18 cellular contexts compared by ENCODE assay signal in genomic region chr22:43399980-43400358, GRCh38. TPM values are rescaled to one million over a fixed set of nuclear protein-coding genes. Genes with fewer than 3 reads are reported as not detected.
DNase-seq lines count a peak whose midpoint lies in the region; ATAC-seq, FAIRE-seq and TF ChIP-seq lines count a peak whose summit lies in the region.
"Had no signal": no experiment of that assay in that cellular context is flagged by ENCODE, and none has a peak within 500 bp of the region (broad histone marks: within the 10 kb centered on the region; RNA-seq: fewer than 3 reads in every experiment).

No MANE protein-coding gene starts in this region.

- H3K27me3 ChIP-seq in left ventricle myocardium inferior (ENCODE audit: low read depth) (peaks cover 57% of the 10 kb centered on the region), HepG2 (ENCODE audit: control insufficient read depth in 1 of 2, insufficient read depth in 2 of 2, low read length in 2 of 2) (peaks cover 0 to 3% of the 10 kb centered on the region in 2 experiments; a peak in 1 of 5 replicates), spleen (replicated peaks in 1 of 7) (peaks cover 0 to 61% (median 0%) of the 10 kb centered on the region in 7 donors)
- H3K27me3 ChIP-seq: BLaER1 treated with 17β-estradiol and CSF1 and Interleukin-3, amounts not matched to agents 10 nM and 100 nM had no signal

- TF ChIP-seq CTCF in left ventricle myocardium inferior (IDR thresholded peaks at IDR 0.05; ENCODE audit: borderline replicate concordance) (no peak), HepG2 (CRISPR knock-in tag; IDR thresholded peaks at IDR 0.05) (no peak), spleen (IDR thresholded peaks at IDR 0.05 in 8 of 11, conservative IDR thresholded peaks at IDR 0.05 in 3 of 11) (no peak)

- POLR2A ChIA-PET in HepG2 (lab: Yijun Ruan, JAX), result interaction anchor here (1.8 kb wide), 1 partner anchor 8 kb away, joined by 5 read pairs; no protein-coding TSS in a partner anchor

- H3K4me1 ChIP-seq in left ventricle myocardium inferior (peaks cover 7% of the 10 kb centered on the region), HepG2 (ENCODE audit: insufficient read depth, low read length) (peaks cover 88% of the 10 kb centered on the region), spleen (peaks cover 0 to 7% (median 0%) of the 10 kb centered on the region in 6 donors)

- no TSS peak for BruUV-seq in HepG2 (replicated peaks; lab: Mats Ljungman, UMichigan)

- CTCF ChIA-PET in HepG2 (lab: Yijun Ruan, JAX; ENCODE audit: low intra/inter-chr PET ratio, low total read pairs), result no interaction called here

- in situ Hi-C loops in HepG2 (cut with HindIII; ENCODE audit: extremely low pct_ligation_motif_present, low pct_unique_long_range_greater_than_20kb), result no loop called here

- 12% methylated on average over 3 of the region's 6 CpGs for WGBS in HepG2 (ENCODE audit: low lambda C conversion rate)
- WGBS in spleen, 5 donors, result 84 to 100% (median 90%) methylated on average over 2 to 6 of the region's 6 CpGs

- H3K9me3 ChIP-seq in left ventricle myocardium inferior (replicated peaks), result no peaks in the 10 kb centered on the region
- H3K9me3 ChIP-seq in HepG2 (ENCODE audit: low read length), result no peaks in the 10 kb centered on the region
- H3K9me3 ChIP-seq in spleen, result peaks cover 0 to 8% (median 0%) of the 10 kb centered on the region in 8 donors

- intact Hi-C loops in left ventricle myocardium superior (cut with micrococcal nuclease) (no loop called here), left ventricle myocardium inferior (cut with micrococcal nuclease) (no loop called here), HepG2 (cut with micrococcal nuclease; ENCODE audit: unreplicated experiment) (no loop called here), spleen (cut with DNase I; ENCODE audit: low total_unique reads) (loop anchor here (10.0 kb wide), 1 partner anchor 485 kb away; no protein-coding TSS in a partner anchor)

- DNase-seq in left ventricle myocardium superior (no peak), left ventricle myocardium inferior (no peak), HepG2 (ENCODE audit: low spot score) (no peak), spleen (peak; percentile 66), NCI-H1105 treated with DMSO at 0.1 percent for 48 hours (lab: John Stamatoyannopoulos, UW) (no peak), RCC 7860 (ENCODE audit: low spot score) (no peak)
- DNase-seq: ACHN; Calu3; CD4-positive, alpha-beta T cell; DMS 273 treated with DMSO at 0.1 percent for 48 hours; HCEC 1CT; HFFc6; IMR-90 had no signal

- H3K9ac ChIP-seq in HepG2 (ENCODE audit: insufficient read depth, low read depth, low read length), result no peak overlapping the region
- H3K9ac ChIP-seq: BLaER1 treated with 17β-estradiol and CSF1 and Interleukin-3, amounts not matched to agents 10 nM and 100 nM had no signal

- FAIRE-seq in HepG2 (lab: Jason Lieb, UNC) (no peak), RCC 7860 (lab: Jason Lieb, UNC) (no peak)
- FAIRE-seq: H1 had no signal

- ATAC-seq in left ventricle myocardium superior (peak; percentile 30), HepG2 (no peak), HG02840 (IDR thresholded peaks at IDR 0.05; ENCODE audit: low FRiP score, unreplicated experiment) (no peak)

- H3K27ac ChIP-seq in left ventricle myocardium inferior (replicated peaks) (no peak overlapping the region), HepG2 (ENCODE audit: extremely low read length, insufficient read depth, low read length) (no peak overlapping the region), spleen (no peak overlapping the region)
- H3K27ac ChIP-seq: BLaER1 treated with 17β-estradiol and CSF1 and Interleukin-3, amounts not matched to agents 10 nM and 100 nM had no signal

- TF ChIP-seq EP300 in HepG2 (IDR thresholded peaks at IDR 0.05; ENCODE audit: low read depth in 2 of 2, low read length in 2 of 2) (no peak), HepG2 (CRISPR knock-in tag; IDR thresholded peaks at IDR 0.05; ENCODE audit: borderline replicate concordance) (no peak)

- H4K20me1 ChIP-seq in HepG2 (ENCODE audit: insufficient read depth, low read length), result no peaks in the 10 kb centered on the region

- H3K36me3 ChIP-seq in left ventricle myocardium inferior (no peaks in the 10 kb centered on the region), HepG2 (replicated peaks in 1 of 2; ENCODE audit: control insufficient read depth in 1 of 2, insufficient read depth in 2 of 2, low read length in 2 of 2) (no peaks in the 10 kb centered on the region), spleen (no peaks in the 10 kb centered on the region)
- H3K36me3 ChIP-seq: BLaER1 treated with 17β-estradiol and CSF1 and Interleukin-3, amounts not matched to agents 10 nM and 100 nM had no signal

- no peak overlapping the region for H2AFZ ChIP-seq in HepG2 (ENCODE audit: low read length)

- no peaks in the 10 kb centered on the region for H3K79me2 ChIP-seq in HepG2 (ENCODE audit: insufficient read depth, low read length)

- TF ChIP-seq POLR2A in HepG2 (IDR thresholded peaks at IDR 0.05; ENCODE audit: insufficient read depth in 1 of 2, low read depth in 2 of 2, low read length in 2 of 2) (no peak), spleen (IDR thresholded peaks at IDR 0.05) (no peak)

- no peak overlapping the region for H3K4me2 ChIP-seq in HepG2 (ENCODE audit: low read depth, low read length)
- H3K4me2 ChIP-seq: BLaER1 treated with 17β-estradiol and CSF1 and Interleukin-3, amounts not matched to agents 10 nM and 100 nM had no signal

- TF ChIP-seq RAD21 in HepG2 (CRISPR knock-in tag; IDR thresholded peaks at IDR 0.05), result no peak

- H3K4me3 ChIP-seq in left ventricle myocardium inferior, result no peak overlapping the region
- no peak overlapping the region for H3K4me3 ChIP-seq in HepG2 (replicated peaks in 1 of 3; ENCODE audit: insufficient read depth in 1 of 3, low read depth in 2 of 3, low read length in 3 of 3)
- no peak overlapping the region for H3K4me3 ChIP-seq in spleen
- H3K4me3 ChIP-seq: BLaER1 treated with 17β-estradiol and CSF1 and Interleukin-3, amounts not matched to agents 10 nM and 100 nM had no signal

TF ChIP-seq in HepG2, 621 proteins besides CTCF, POLR2A, EP300 and RAD21 (continues in another document):
- TF ChIP-seq NFE2 (CRISPR knock-in tag; IDR thresholded peaks at IDR 0.05) (no peak), PITX1 (CRISPR knock-in tag; IDR thresholded peaks at IDR 0.05) (0 out of 2 replicates have a peak, but pooled peaks have one; percentile 22)

RNA-seq across cellular contexts. Expression of gene MPPED1, which starts 11.8 kb away (rescaled TPM):
- total RNA-seq in left ventricle myocardium superior (not detected), left ventricle myocardium inferior (not detected), HepG2 (2016; rRNA removed; fragmentation: Illumina TruSeq; extraction: Trizol) (not detected in 2 replicates), spleen (under 1 TPM in 1 of 7 donors, not detected in 6; 0.13 TPM)
- not detected in 2 replicates for total RNA-seq in HepG2 (2016; cell fraction: cytosol; rRNA removed; fragmentation: Illumina TruSeq; extraction: Trizol; ENCODE audit: low read depth)
- not detected in 2 replicates for total RNA-seq in HepG2 (2016; cell fraction: insoluble cytoplasmic fraction; rRNA removed; fragmentation: Illumina TruSeq; extraction: Trizol)
- not detected in 2 replicates for total RNA-seq in HepG2 (2016; cell fraction: membrane; rRNA removed; fragmentation: Illumina TruSeq; extraction: Trizol)
- total RNA-seq in HepG2 (2016; cell fraction: nucleus; rRNA removed; fragmentation: Illumina TruSeq; extraction: Trizol), result not detected in 2 replicates
- polyA plus RNA-seq in HepG2 (2011; rRNA removed) (0.77 and 1.2 TPM in 2 replicates), spleen (under 1 TPM; 0.02 to 0.04 (median 0.03) TPM)
- 0.78 and 0.81 TPM in 2 replicates for polyA plus RNA-seq in HepG2 (2011; cell fraction: cytosol; rRNA removed)
- 0.59 and 0.83 TPM in 2 replicates for polyA plus RNA-seq in HepG2 (2011; cell fraction: nucleus; rRNA removed)
- 0.63 and 0.94 TPM in 2 replicates for polyA plus RNA-seq in HepG2 (2012)
- polyA plus RNA-seq in HepG2 (2016; cell fraction: cytosol; fragmentation: Illumina TruSeq; extraction: Trizol; ENCODE audit: low read depth), result not detected in 2 replicates
- not detected in 2 replicates for polyA plus RNA-seq in HepG2 (2016; cell fraction: insoluble cytoplasmic fraction; fragmentation: Illumina TruSeq; extraction: Trizol; ENCODE audit: low read depth)
- polyA plus RNA-seq in HepG2 (2016; cell fraction: membrane; fragmentation: Illumina TruSeq; extraction: Trizol; ENCODE audit: low read depth), result not detected in 2 replicates
- polyA plus RNA-seq in HepG2 (2016; cell fraction: nucleus; fragmentation: Illumina TruSeq; extraction: Trizol; ENCODE audit: insufficient read depth, low read depth), result not detected in 2 replicates
- 0.90 TPM in 1 of 2 replicates, not detected in the other for polyA minus RNA-seq in HepG2 (2011; rRNA and poly(A)+ RNA removed; ENCODE audit: low replicate concordance)
- 0.44 and 0.49 TPM in 2 replicates for polyA minus RNA-seq in HepG2 (2011; cell fraction: cytosol; rRNA and poly(A)+ RNA removed)
- 0.26 and 0.75 TPM in 2 replicates for polyA minus RNA-seq in HepG2 (2011; cell fraction: nucleus; rRNA and poly(A)+ RNA removed)
- total RNA-seq: A172; Calu3; CD4-positive, alpha-beta T cell; Daoy; HFFc6; IMR-90 had no signal
- polyA plus RNA-seq: IMR-90 had no signal

RNA-seq across cellular contexts. Expression of gene SCUBE1, which starts 56.8 kb away (rescaled TPM):
- 0.64 TPM for total RNA-seq in left ventricle myocardium superior
- 0.14 TPM for total RNA-seq in left ventricle myocardium inferior
- total RNA-seq in HepG2 (2016; rRNA removed; fragmentation: Illumina TruSeq; extraction: Trizol), result under 0.01 TPM in 1 of 2 replicates, not detected in the other
- not detected in 2 replicates for total RNA-seq in HepG2 (2016; cell fraction: cytosol; rRNA removed; fragmentation: Illumina TruSeq; extraction: Trizol; ENCODE audit: low read depth)
- total RNA-seq in HepG2 (2016; cell fraction: insoluble cytoplasmic fraction; rRNA removed; fragmentation: Illumina TruSeq; extraction: Trizol), result under 0.01 and 0.06 TPM in 2 replicates
- total RNA-seq in HepG2 (2016; cell fraction: membrane; rRNA removed; fragmentation: Illumina TruSeq; extraction: Trizol), result 0.06 TPM in 1 of 2 replicates, not detected in the other
- total RNA-seq in HepG2 (2016; cell fraction: nucleus; rRNA removed; fragmentation: Illumina TruSeq; extraction: Trizol), result not detected in 2 replicates
- 0.04 and 0.05 TPM in 2 replicates for polyA plus RNA-seq in HepG2 (2011; rRNA removed)
- 0.05 TPM in 1 of 2 replicates, not detected in the other for polyA plus RNA-seq in HepG2 (2011; cell fraction: cytosol; rRNA removed)
- polyA plus RNA-seq in HepG2 (2011; cell fraction: nucleus; rRNA removed), result 0.02 and 0.09 TPM in 2 replicates
- not detected in 2 replicates for polyA plus RNA-seq in HepG2 (2012)
- not detected in 2 replicates for polyA plus RNA-seq in HepG2 (2016; cell fraction: cytosol; fragmentation: Illumina TruSeq; extraction: Trizol; ENCODE audit: low read depth)
- not detected in 2 replicates for polyA plus RNA-seq in HepG2 (2016; cell fraction: insoluble cytoplasmic fraction; fragmentation: Illumina TruSeq; extraction: Trizol; ENCODE audit: low read depth)
- not detected in 2 replicates for polyA plus RNA-seq in HepG2 (2016; cell fraction: membrane; fragmentation: Illumina TruSeq; extraction: Trizol; ENCODE audit: low read depth)
- polyA plus RNA-seq in HepG2 (2016; cell fraction: nucleus; fragmentation: Illumina TruSeq; extraction: Trizol; ENCODE audit: insufficient read depth, low read depth), result not detected in 2 replicates
- polyA minus RNA-seq in HepG2 (2011; rRNA and poly(A)+ RNA removed; ENCODE audit: low replicate concordance), result not detected in 2 replicates
- not detected in 2 replicates for polyA minus RNA-seq in HepG2 (2011; cell fraction: cytosol; rRNA and poly(A)+ RNA removed)
- polyA minus RNA-seq in HepG2 (2011; cell fraction: nucleus; rRNA and poly(A)+ RNA removed), result not detected in 2 replicates
- total RNA-seq in spleen, result 10 to 100 TPM; 12.5 to 43.5 (median 20.3) TPM
- 1 to 10 TPM in 2 of 3 donors, under 1 TPM in 1; 0.46 to 3.0 (median 2.0) TPM for polyA plus RNA-seq in spleen
- total RNA-seq: A172; CD4-positive, alpha-beta T cell; HFFc6; IMR-90 had no signal
- polyA plus RNA-seq: IMR-90 had no signal
